Comparison of ENCODE assay signal across 1 cellular context in the genomic region with DNA sequence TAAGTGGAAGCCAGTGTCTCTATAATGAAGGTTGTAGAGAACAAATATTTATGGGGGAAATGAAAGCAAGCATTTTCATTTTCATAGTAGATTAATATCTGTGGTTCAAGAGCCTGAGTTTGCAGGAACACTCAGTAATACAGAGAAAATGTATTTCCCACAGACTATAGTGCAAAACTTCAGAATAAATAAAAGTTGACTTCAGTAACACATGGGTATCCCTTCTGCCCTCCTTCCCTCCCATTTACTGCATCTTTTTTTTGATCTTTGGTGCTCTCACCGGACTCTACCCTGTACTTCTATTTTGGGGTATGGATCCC.
A peak's percentile ranks its signal among the peaks of the same experiment; 100 is the strongest.
TF ChIP-seq lines count a peak whose summit lies in the region.

No MANE protein-coding gene starts in this region.

TF ChIP-seq in GM12878, 131 proteins besides CTCF, POLR2A, EP300 and RAD21 (continued from another document and continues in another):
- TF ChIP-seq, protein P1, sequence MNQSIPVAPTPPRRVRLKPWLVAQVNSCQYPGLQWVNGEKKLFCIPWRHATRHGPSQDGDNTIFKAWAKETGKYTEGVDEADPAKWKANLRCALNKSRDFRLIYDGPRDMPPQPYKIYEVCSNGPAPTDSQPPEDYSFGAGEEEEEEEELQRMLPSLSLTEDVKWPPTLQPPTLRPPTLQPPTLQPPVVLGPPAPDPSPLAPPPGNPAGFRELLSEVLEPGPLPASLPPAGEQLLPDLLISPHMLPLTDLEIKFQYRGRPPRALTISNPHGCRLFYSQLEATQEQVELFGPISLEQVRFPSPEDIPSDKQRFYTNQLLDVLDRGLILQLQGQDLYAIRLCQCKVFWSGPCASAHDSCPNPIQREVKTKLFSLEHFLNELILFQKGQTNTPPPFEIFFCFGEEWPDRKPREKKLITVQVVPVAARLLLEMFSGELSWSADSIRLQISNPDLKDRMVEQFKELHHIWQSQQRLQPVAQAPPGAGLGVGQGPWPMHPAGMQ (IDR thresholded peaks at IDR 0.05; ENCODE audit: borderline replicate concordance): no peak
- TF ChIP-seq, protein P2, sequence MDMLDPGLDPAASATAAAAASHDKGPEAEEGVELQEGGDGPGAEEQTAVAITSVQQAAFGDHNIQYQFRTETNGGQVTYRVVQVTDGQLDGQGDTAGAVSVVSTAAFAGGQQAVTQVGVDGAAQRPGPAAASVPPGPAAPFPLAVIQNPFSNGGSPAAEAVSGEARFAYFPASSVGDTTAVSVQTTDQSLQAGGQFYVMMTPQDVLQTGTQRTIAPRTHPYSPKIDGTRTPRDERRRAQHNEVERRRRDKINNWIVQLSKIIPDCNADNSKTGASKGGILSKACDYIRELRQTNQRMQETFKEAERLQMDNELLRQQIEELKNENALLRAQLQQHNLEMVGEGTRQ (IDR thresholded peaks at IDR 0.05; ENCODE audit: borderline replicate concordance, low read depth, low read length): no peak
- no peak for TF ChIP-seq RAD51 (IDR thresholded peaks at IDR 0.05)
- no peak for TF ChIP-seq E4F1 (IDR thresholded peaks at IDR 0.05; ENCODE audit: borderline replicate concordance, partially characterized antibody)
- no peak for TF ChIP-seq MEF2A (IDR thresholded peaks at IDR 0.05; ENCODE audit: insufficient read depth, low read depth, low read length)
- TF ChIP-seq ZNF592 (IDR thresholded peaks at IDR 0.05): no peak
- no peak for TF ChIP-seq REST (IDR thresholded peaks at IDR 0.05; ENCODE audit: low read depth, low read length)
- peak; percentile 73 for TF ChIP-seq DPF2 (IDR thresholded peaks at IDR 0.05)
- no peak for TF ChIP-seq ASH2L (IDR thresholded peaks at IDR 0.05; ENCODE audit: borderline replicate concordance, low read depth)
- no peak for TF ChIP-seq NFXL1 (IDR thresholded peaks at IDR 0.05; ENCODE audit: borderline replicate concordance)
- TF ChIP-seq ZNF207 (IDR thresholded peaks at IDR 0.05; ENCODE audit: borderline replicate concordance): no peak
- no peak for TF ChIP-seq LARP7 (IDR thresholded peaks at IDR 0.05)
- TF ChIP-seq, protein P3, sequence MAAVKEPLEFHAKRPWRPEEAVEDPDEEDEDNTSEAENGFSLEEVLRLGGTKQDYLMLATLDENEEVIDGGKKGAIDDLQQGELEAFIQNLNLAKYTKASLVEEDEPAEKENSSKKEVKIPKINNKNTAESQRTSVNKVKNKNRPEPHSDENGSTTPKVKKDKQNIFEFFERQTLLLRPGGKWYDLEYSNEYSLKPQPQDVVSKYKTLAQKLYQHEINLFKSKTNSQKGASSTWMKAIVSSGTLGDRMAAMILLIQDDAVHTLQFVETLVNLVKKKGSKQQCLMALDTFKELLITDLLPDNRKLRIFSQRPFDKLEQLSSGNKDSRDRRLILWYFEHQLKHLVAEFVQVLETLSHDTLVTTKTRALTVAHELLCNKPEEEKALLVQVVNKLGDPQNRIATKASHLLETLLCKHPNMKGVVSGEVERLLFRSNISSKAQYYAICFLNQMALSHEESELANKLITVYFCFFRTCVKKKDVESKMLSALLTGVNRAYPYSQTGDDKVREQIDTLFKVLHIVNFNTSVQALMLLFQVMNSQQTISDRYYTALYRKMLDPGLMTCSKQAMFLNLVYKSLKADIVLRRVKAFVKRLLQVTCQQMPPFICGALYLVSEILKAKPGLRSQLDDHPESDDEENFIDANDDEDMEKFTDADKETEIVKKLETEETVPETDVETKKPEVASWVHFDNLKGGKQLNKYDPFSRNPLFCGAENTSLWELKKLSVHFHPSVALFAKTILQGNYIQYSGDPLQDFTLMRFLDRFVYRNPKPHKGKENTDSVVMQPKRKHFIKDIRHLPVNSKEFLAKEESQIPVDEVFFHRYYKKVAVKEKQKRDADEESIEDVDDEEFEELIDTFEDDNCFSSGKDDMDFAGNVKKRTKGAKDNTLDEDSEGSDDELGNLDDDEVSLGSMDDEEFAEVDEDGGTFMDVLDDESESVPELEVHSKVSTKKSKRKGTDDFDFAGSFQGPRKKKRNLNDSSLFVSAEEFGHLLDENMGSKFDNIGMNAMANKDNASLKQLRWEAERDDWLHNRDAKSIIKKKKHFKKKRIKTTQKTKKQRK (IDR thresholded peaks at IDR 0.05; ENCODE audit: low read depth, low read length): no peak
- no peak for TF ChIP-seq MAX (IDR thresholded peaks at IDR 0.05; ENCODE audit: low read depth, low read length)
- TF ChIP-seq TBL1XR1 (IDR thresholded peaks at IDR 0.05; ENCODE audit: low read depth, low read length): no peak
- no peak for TF ChIP-seq SIN3A (IDR thresholded peaks at IDR 0.05; ENCODE audit: low read depth, low read length)
- no peak for TF ChIP-seq GABPA (IDR thresholded peaks at IDR 0.05; ENCODE audit: low read depth)
- TF ChIP-seq ZBED1 (IDR thresholded peaks at IDR 0.05; ENCODE audit: borderline replicate concordance): no peak
- no peak for TF ChIP-seq SRF (IDR thresholded peaks at IDR 0.05; ENCODE audit: low read depth in 2 of 2, low read length in 2 of 2)
- no peak for TF ChIP-seq NRF1 (conservative IDR thresholded peaks at IDR 0.05; ENCODE audit: low read depth, low read length)
- peak; percentile 63; the same call in 1 of the 2 replicates for TF ChIP-seq MTA2 (IDR thresholded peaks at IDR 0.05; ENCODE audit: low read depth)
- no peak for TF ChIP-seq SP1 (IDR thresholded peaks at IDR 0.05; ENCODE audit: low read depth, low read length)
- no peak for TF ChIP-seq ZNF217 (IDR thresholded peaks at IDR 0.05)
- no peak for TF ChIP-seq SREBF1 (IDR thresholded peaks at IDR 0.05; ENCODE audit: low read length)
- TF ChIP-seq FOS (IDR thresholded peaks at IDR 0.05; ENCODE audit: borderline replicate concordance, extremely low read depth, insufficient read length): no peak
- TF ChIP-seq BRCA1 (IDR thresholded peaks at IDR 0.05; ENCODE audit: low read depth, low read length): no peak
- no peak for TF ChIP-seq CBX5 (IDR thresholded peaks at IDR 0.05; ENCODE audit: low read depth)
- no peak for TF ChIP-seq YY1 (IDR thresholded peaks at IDR 0.05; ENCODE audit: low read depth, low read length)
- TF ChIP-seq POU2F2 (IDR thresholded peaks at IDR 0.05; ENCODE audit: borderline replicate concordance, low read depth, low read length): no peak
- TF ChIP-seq ETV6 (conservative IDR thresholded peaks at IDR 0.05 in 1 of 2, IDR thresholded peaks at IDR 0.05 in 1 of 2; ENCODE audit: borderline replicate concordance in 1 of 2, low read depth in 1 of 2): no peak; a peak in 1 of 4 replicates
- TF ChIP-seq NBN (IDR thresholded peaks at IDR 0.05): no peak
- TF ChIP-seq, protein P4, sequence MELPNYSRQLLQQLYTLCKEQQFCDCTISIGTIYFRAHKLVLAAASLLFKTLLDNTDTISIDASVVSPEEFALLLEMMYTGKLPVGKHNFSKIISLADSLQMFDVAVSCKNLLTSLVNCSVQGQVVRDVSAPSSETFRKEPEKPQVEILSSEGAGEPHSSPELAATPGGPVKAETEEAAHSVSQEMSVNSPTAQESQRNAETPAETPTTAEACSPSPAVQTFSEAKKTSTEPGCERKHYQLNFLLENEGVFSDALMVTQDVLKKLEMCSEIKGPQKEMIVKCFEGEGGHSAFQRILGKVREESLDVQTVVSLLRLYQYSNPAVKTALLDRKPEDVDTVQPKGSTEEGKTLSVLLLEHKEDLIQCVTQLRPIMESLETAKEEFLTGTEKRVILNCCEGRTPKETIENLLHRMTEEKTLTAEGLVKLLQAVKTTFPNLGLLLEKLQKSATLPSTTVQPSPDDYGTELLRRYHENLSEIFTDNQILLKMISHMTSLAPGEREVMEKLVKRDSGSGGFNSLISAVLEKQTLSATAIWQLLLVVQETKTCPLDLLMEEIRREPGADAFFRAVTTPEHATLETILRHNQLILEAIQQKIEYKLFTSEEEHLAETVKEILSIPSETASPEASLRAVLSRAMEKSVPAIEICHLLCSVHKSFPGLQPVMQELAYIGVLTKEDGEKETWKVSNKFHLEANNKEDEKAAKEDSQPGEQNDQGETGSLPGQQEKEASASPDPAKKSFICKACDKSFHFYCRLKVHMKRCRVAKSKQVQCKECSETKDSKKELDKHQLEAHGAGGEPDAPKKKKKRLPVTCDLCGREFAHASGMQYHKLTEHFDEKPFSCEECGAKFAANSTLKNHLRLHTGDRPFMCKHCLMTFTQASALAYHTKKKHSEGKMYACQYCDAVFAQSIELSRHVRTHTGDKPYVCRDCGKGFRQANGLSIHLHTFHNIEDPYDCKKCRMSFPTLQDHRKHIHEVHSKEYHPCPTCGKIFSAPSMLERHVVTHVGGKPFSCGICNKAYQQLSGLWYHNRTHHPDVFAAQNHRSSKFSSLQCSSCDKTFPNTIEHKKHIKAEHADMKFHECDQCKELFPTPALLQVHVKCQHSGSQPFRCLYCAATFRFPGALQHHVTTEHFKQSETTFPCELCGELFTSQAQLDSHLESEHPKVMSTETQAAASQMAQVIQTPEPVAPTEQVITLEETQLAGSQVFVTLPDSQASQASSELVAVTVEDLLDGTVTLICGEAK (IDR thresholded peaks at IDR 0.05; ENCODE audit: borderline replicate concordance): no peak
- TF ChIP-seq, protein P5, sequence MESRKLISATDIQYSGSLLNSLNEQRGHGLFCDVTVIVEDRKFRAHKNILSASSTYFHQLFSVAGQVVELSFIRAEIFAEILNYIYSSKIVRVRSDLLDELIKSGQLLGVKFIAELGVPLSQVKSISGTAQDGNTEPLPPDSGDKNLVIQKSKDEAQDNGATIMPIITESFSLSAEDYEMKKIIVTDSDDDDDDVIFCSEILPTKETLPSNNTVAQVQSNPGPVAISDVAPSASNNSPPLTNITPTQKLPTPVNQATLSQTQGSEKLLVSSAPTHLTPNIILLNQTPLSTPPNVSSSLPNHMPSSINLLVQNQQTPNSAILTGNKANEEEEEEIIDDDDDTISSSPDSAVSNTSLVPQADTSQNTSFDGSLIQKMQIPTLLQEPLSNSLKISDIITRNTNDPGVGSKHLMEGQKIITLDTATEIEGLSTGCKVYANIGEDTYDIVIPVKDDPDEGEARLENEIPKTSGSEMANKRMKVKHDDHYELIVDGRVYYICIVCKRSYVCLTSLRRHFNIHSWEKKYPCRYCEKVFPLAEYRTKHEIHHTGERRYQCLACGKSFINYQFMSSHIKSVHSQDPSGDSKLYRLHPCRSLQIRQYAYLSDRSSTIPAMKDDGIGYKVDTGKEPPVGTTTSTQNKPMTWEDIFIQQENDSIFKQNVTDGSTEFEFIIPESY (IDR thresholded peaks at IDR 0.05): no peak
